In the genomic region with DNA sequence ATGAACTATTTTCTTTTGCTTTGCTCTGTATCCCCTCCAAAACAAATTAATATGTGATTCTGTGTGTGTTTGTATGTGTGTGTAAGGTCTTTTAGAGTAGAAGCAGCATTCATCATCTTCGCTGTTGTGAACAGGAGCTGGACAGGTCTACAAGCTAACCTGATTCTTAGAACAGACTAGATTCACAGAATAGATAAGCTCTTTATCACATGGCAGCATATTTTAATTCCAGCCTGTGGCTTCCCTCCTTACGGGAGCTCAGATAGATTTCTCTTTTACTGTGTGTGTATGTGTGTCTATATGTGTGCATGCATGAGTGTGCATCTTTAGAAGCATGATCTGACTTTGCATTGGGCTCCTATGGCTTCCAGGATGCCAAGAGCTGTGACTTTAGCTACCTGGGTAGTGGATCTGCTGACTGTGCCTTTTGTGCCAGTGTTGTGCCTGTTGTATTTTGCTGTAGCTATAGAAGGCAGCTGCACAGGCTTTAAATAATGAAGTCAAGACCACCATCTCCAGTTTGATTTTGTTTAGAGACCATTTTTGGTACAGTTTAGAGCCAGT, we compare ENCODE assay signal across 1 cellular context.
TF ChIP-seq lines count a peak whose summit lies in the region.

No MANE protein-coding gene starts in this region.

TF ChIP-seq in IMR-90, 13 proteins besides CTCF, POLR2A, EP300 and RAD21 (continued from another document):
- TF ChIP-seq MAZ (IDR thresholded peaks at IDR 0.05; ENCODE audit: borderline replicate concordance, low read depth, low read length), result no peak
